ENCODE assay signal across 13 cellular contexts in genomic region chr1:67463298-67463960, GRCh38. TPM values are rescaled to one million over a fixed set of nuclear protein-coding genes. Genes with fewer than 3 reads are reported as not detected.
DNase-seq lines count a peak whose midpoint lies in the region; ATAC-seq lines count a peak whose summit lies in the region.
"Had no signal": no experiment of that assay in that cellular context is flagged by ENCODE, and none has a peak within 500 bp of the region (broad histone marks: within the 10 kb centered on the region; RNA-seq: fewer than 3 reads in every experiment).

No MANE protein-coding gene starts in this region.

- no peaks in the 10 kb centered on the region for H3K9me3 Mint-ChIP-seq in activated naive CD8-positive, alpha-beta T cell treated with anti-CD3 and anti-CD28 coated beads for 36 hours
- H3K9me3 Mint-ChIP-seq: activated T-helper 1 cell treated with anti-CD3 and anti-CD28 coated beads, Interleukin-12 subunit alpha, Interleukin-12 subunit beta, Interleukin-2, Interleukin-4 antibody, amounts not matched to agents 30 ng/mL and 10 ng/mL and 1 ng/mL, durations not matched to agents 14 hours and 24 hours and 36 hours; natural killer cell had no signal

- no peaks in the 10 kb centered on the region for H3K4me1 Mint-ChIP-seq in activated naive CD8-positive, alpha-beta T cell treated with anti-CD3 and anti-CD28 coated beads for 36 hours
- H3K4me1 Mint-ChIP-seq: natural killer cell had no signal

- H3K36me3 Mint-ChIP-seq in activated naive CD8-positive, alpha-beta T cell treated with anti-CD3 and anti-CD28 coated beads for 36 hours = no peaks in the 10 kb centered on the region
- H3K36me3 Mint-ChIP-seq: natural killer cell had no signal

- no peaks in the 10 kb centered on the region for H3K36me3 ChIP-seq in NT2/D1 (ENCODE audit: insufficient read depth, insufficient read length, low read length)

- no peak for ATAC-seq in GM19023 (IDR thresholded peaks at IDR 0.05; ENCODE audit: unreplicated experiment)
- no peak for ATAC-seq in GM19455 (IDR thresholded peaks at IDR 0.05; ENCODE audit: unreplicated experiment)
- ATAC-seq: natural killer cell had no signal

- H3K9ac ChIP-seq in NT2/D1 (ENCODE audit: insufficient read length, low read depth) = no peak overlapping the region

- no peaks in the 10 kb centered on the region for H3K9me3 ChIP-seq in NT2/D1 (ENCODE audit: insufficient read depth, low read length)

- peaks cover 6% of the 10 kb centered on the region for H3K4me1 ChIP-seq in NT2/D1 (ENCODE audit: insufficient read depth, insufficient read length)

- no peak overlapping the region for H3K4me3 ChIP-seq in NT2/D1 (ENCODE audit: insufficient read length, low read depth)
- H3K4me3 ChIP-seq: SK-N-MC had no signal

- DNase-seq in DMS79 treated with DMSO at 0.1 percent for 48 hours (lab: John Stamatoyannopoulos, UW) = peak; percentile 94
- DNase-seq in NCI-H1436 treated with DMSO at 0.1 percent for 48 hours (lab: John Stamatoyannopoulos, UW) = peak; percentile 70
- peak; percentile 57 for DNase-seq in NT2/D1 (ENCODE audit: low read depth, low spot score)
- peak; percentile 84 for DNase-seq in islet precursor cell
- no peak for DNase-seq in activated naive CD8-positive, alpha-beta T cell treated with anti-CD3 and anti-CD28 coated beads for 36 hours
- DNase-seq in medulla oblongata (ENCODE audit: extremely low spot score) = no peak
- DNase-seq: activated CD4-positive, CD25-positive, alpha-beta regulatory T cell treated with anti-CD3 and anti-CD28 coated beads, Interleukin-2, amount 50 U/mL, for 72 hours; natural killer cell; stimulated activated CD4-positive, alpha-beta T cell treated with anti-CD3 and anti-CD28 coated beads, Interleukin-12 subunit alpha, Interleukin-12 subunit beta, amount 100 ng/mL, for 4 hours had no signal

- no peaks in the 10 kb centered on the region for H3K27me3 Mint-ChIP-seq in activated naive CD8-positive, alpha-beta T cell treated with anti-CD3 and anti-CD28 coated beads for 36 hours

- peaks cover 11% of the 10 kb centered on the region for H3K27me3 ChIP-seq in NT2/D1 (ENCODE audit: insufficient read depth, insufficient read length)

- no peak overlapping the region for H3K27ac Mint-ChIP-seq in activated naive CD8-positive, alpha-beta T cell treated with anti-CD3 and anti-CD28 coated beads for 36 hours
- H3K27ac Mint-ChIP-seq: activated T-helper 1 cell treated with anti-CD3 and anti-CD28 coated beads, Interleukin-12 subunit alpha, Interleukin-12 subunit beta, Interleukin-2, Interleukin-4 antibody, amounts not matched to agents 30 ng/mL and 10 ng/mL and 1 ng/mL, durations not matched to agents 14 hours and 24 hours and 36 hours; natural killer cell had no signal

- no peak overlapping the region for H3K4me3 Mint-ChIP-seq in activated naive CD8-positive, alpha-beta T cell treated with anti-CD3 and anti-CD28 coated beads for 36 hours
- H3K4me3 Mint-ChIP-seq: activated T-helper 1 cell treated with anti-CD3 and anti-CD28 coated beads, Interleukin-12 subunit alpha, Interleukin-12 subunit beta, Interleukin-2, Interleukin-4 antibody, amounts not matched to agents 30 ng/mL and 10 ng/mL and 1 ng/mL, durations not matched to agents 14 hours and 24 hours and 36 hours; natural killer cell had no signal

RNA-seq across cellular contexts. Expression of gene SERBP1, which starts 33.2 kb away (rescaled TPM):
- 100 to 1,000 TPM; 624 to 628 TPM for total RNA-seq in activated naive CD8-positive, alpha-beta T cell treated with anti-CD3 and anti-CD28 coated beads for 36 hours

Comparison
In these comparisons a context has a peak if more than half of its experiments do, and no peak if none do; other contexts are left out.
1. DNase-seq: peak in DMS79 treated with DMSO at 0.1 percent for 48 hours (single experiment), NCI-H1436 treated with DMSO at 0.1 percent for 48 hours (single experiment), NT2/D1 (single experiment) and islet precursor cell (single experiment); none in activated naive CD8-positive, alpha-beta T cell treated with anti-CD3 and anti-CD28 coated beads for 36 hours (single experiment) and medulla oblongata (single experiment).